In genomic region chr11:12223771-12224536, GRCh38 we compare ENCODE assay signal across 8 cellular contexts.
A peak's percentile ranks its signal among the peaks of the same experiment; 100 is the strongest.
DNase-seq lines count a peak whose midpoint lies in the region; ATAC-seq and TF ChIP-seq lines count a peak whose summit lies in the region.

No MANE protein-coding gene starts in this region.

- H3K36me3 Mint-ChIP-seq in central memory CD8-positive, alpha-beta T cell (ENCODE audit: insufficient read depth): peaks cover 48% of the 10 kb centered on the region
- no peaks in the 10 kb centered on the region for H3K36me3 Mint-ChIP-seq in WTC11

- ATAC-seq in activated CD4-positive, CD25-positive, alpha-beta regulatory T cell treated with anti-CD3 and anti-CD28 coated beads, Interleukin-2, amount 50 U/mL, for 24 hours: peak; percentile 11 to 12
- peak; percentile 44 for ATAC-seq in central memory CD8-positive, alpha-beta T cell (replicated peaks; ENCODE audit: extremely low read depth, poor library complexity, severe bottlenecking)
- peak; percentile 55 for ATAC-seq in stimulated activated naive CD8-positive, alpha-beta T cell treated with anti-CD3 and anti-CD28 coated beads, Interleukin-15, amount 100 ng/mL, for 72 hours
- ATAC-seq in GM21526 (IDR thresholded peaks at IDR 0.05; ENCODE audit: low FRiP score, unreplicated experiment) (no peak), WTC11 (no peak), GM21529 (IDR thresholded peaks at IDR 0.05; ENCODE audit: unreplicated experiment) (no peak)

- POLR2A ChIA-PET in WTC11 (lab: Charles Lee): no interaction called here

- no peak for DNase-seq in activated CD4-positive, CD25-positive, alpha-beta regulatory T cell (lab: John Stamatoyannopoulos, UW)
- DNase-seq in NCI-H2029 treated with DMSO at 0.1 percent for 48 hours (lab: John Stamatoyannopoulos, UW): peak; percentile 43
- no peak for DNase-seq in central memory CD8-positive, alpha-beta T cell (ENCODE audit: low spot score in 2 of 2)
- no peak for DNase-seq in stimulated activated naive CD8-positive, alpha-beta T cell treated with anti-CD3 and anti-CD28 coated beads, Interleukin-15, amount 100 ng/mL, for 72 hours
- no peak for DNase-seq in WTC11 (ENCODE audit: low spot score)

- no peaks in the 10 kb centered on the region for H3K27me3 Mint-ChIP-seq in central memory CD8-positive, alpha-beta T cell
- no peaks in the 10 kb centered on the region for H3K27me3 Mint-ChIP-seq in stimulated activated naive CD8-positive, alpha-beta T cell treated with anti-CD3 and anti-CD28 coated beads, Interleukin-15, amount 100 ng/mL, for 72 hours
- H3K27me3 Mint-ChIP-seq in WTC11 (ENCODE audit: low read depth): no peaks in the 10 kb centered on the region

- peaks cover 67% of the 10 kb centered on the region for H3K4me1 Mint-ChIP-seq in central memory CD8-positive, alpha-beta T cell
- peaks cover 52% of the 10 kb centered on the region for H3K4me1 Mint-ChIP-seq in stimulated activated naive CD8-positive, alpha-beta T cell treated with anti-CD3 and anti-CD28 coated beads, Interleukin-15, amount 100 ng/mL, for 72 hours
- no peaks in the 10 kb centered on the region for H3K4me1 Mint-ChIP-seq in WTC11

- TF ChIP-seq CTCF in WTC11 (IDR thresholded peaks at IDR 0.05): no peak

- H3K4me3 Mint-ChIP-seq in central memory CD8-positive, alpha-beta T cell: peak overlapping the region; percentile 80
- H3K4me3 Mint-ChIP-seq in stimulated activated naive CD8-positive, alpha-beta T cell treated with anti-CD3 and anti-CD28 coated beads, Interleukin-15, amount 100 ng/mL, for 72 hours: peak overlapping the region; percentile 76 to 84
- no peak overlapping the region for H3K4me3 Mint-ChIP-seq in WTC11

- CTCF ChIA-PET in WTC11 (lab: Charles Lee): no interaction called here

- H3K9me3 Mint-ChIP-seq in central memory CD8-positive, alpha-beta T cell: no peaks in the 10 kb centered on the region
- no peaks in the 10 kb centered on the region for H3K9me3 Mint-ChIP-seq in stimulated activated naive CD8-positive, alpha-beta T cell treated with anti-CD3 and anti-CD28 coated beads, Interleukin-15, amount 100 ng/mL, for 72 hours
- H3K9me3 Mint-ChIP-seq in WTC11: no peaks in the 10 kb centered on the region

- H3K27ac Mint-ChIP-seq in central memory CD8-positive, alpha-beta T cell (ENCODE audit: low read depth): peak overlapping the region; percentile 97
- peak overlapping the region; percentile 84 to 98 for H3K27ac Mint-ChIP-seq in stimulated activated naive CD8-positive, alpha-beta T cell treated with anti-CD3 and anti-CD28 coated beads, Interleukin-15, amount 100 ng/mL, for 72 hours
- no peak overlapping the region for H3K27ac Mint-ChIP-seq in WTC11

TF ChIP-seq in WTC11, 78 proteins besides CTCF, POLR2A, EP300 and RAD21:
- no peak for TF ChIP-seq MLX (CRISPR knock-in tag; IDR thresholded peaks at IDR 0.05)
- no peak for TF ChIP-seq NFE2L1 (CRISPR knock-in tag; IDR thresholded peaks at IDR 0.05)
- no peak for TF ChIP-seq MXD4 (CRISPR knock-in tag; IDR thresholded peaks at IDR 0.05; ENCODE audit: borderline replicate concordance)
- TF ChIP-seq ZNF671 (CRISPR knock-in tag; IDR thresholded peaks at IDR 0.05): no peak
- TF ChIP-seq ZNF138 (CRISPR knock-in tag; conservative IDR thresholded peaks at IDR 0.05): no peak
- no peak for TF ChIP-seq ATF1 (CRISPR knock-in tag; IDR thresholded peaks at IDR 0.05)
- no peak for TF ChIP-seq TCF7 (CRISPR knock-in tag; IDR thresholded peaks at IDR 0.05; ENCODE audit: low read depth)
- TF ChIP-seq AFF4 (CRISPR knock-in tag; IDR thresholded peaks at IDR 0.05; ENCODE audit: borderline replicate concordance): no peak
- no peak for TF ChIP-seq EMX1 (CRISPR knock-in tag; IDR thresholded peaks at IDR 0.05)
- TF ChIP-seq MAX (CRISPR knock-in tag; IDR thresholded peaks at IDR 0.05): no peak
- TF ChIP-seq NR1H2 (CRISPR knock-in tag; IDR thresholded peaks at IDR 0.05): no peak
- TF ChIP-seq CREM (CRISPR knock-in tag; IDR thresholded peaks at IDR 0.05): no peak
- no peak for TF ChIP-seq ERG (CRISPR knock-in tag; IDR thresholded peaks at IDR 0.05)
- TF ChIP-seq ZNF423 (CRISPR knock-in tag; IDR thresholded peaks at IDR 0.05): no peak
- TF ChIP-seq IRF1 (CRISPR knock-in tag; IDR thresholded peaks at IDR 0.05): no peak
- no peak for TF ChIP-seq USF1 (CRISPR knock-in tag; IDR thresholded peaks at IDR 0.05)
- no peak for TF ChIP-seq ZNF317 (CRISPR knock-in tag; IDR thresholded peaks at IDR 0.05; ENCODE audit: borderline replicate concordance, low read depth)
TF ChIP-seq in WTC11: peak in this region for 0.

Comparison
In these comparisons a context has a peak if more than half of its experiments do, and no peak if none do; other contexts are left out.
1. ATAC-seq: peak in activated CD4-positive, CD25-positive, alpha-beta regulatory T cell treated with anti-CD3 and anti-CD28 coated beads, Interleukin-2, amount 50 U/mL, for 24 hours (2 of 2), central memory CD8-positive, alpha-beta T cell (single experiment) and stimulated activated naive CD8-positive, alpha-beta T cell treated with anti-CD3 and anti-CD28 coated beads, Interleukin-15, amount 100 ng/mL, for 72 hours (single experiment); none in GM21526 (single experiment), WTC11 (single experiment) and GM21529 (single experiment).